In the genomic region with DNA sequence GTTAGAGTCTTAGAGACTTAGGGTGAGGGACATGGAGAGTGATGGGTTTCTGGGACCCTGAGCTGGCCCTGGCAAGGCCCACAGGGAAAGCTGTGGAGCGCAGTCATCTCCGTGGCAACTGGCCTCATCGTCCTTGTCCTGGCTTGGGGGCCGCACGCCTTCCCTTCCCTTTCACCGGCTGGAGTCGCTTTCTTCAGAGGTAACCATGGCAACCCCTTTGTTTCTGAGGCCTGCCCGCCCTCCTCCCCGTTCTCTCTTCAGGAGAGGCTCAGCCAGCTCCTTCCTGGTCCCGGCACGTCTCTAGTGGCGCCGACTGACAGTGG, we compare ENCODE assay signal across 15 cellular contexts.
DNase-seq lines count a peak whose midpoint lies in the region; ATAC-seq and TF ChIP-seq lines count a peak whose summit lies in the region.
"Had no signal": no experiment of that assay in that cellular context is flagged by ENCODE, and none has a peak within 500 bp of the region (broad histone marks: within the 10 kb centered on the region; RNA-seq: fewer than 3 reads in every experiment).

No MANE protein-coding gene starts in this region.

- no peaks in the 10 kb centered on the region for H3K9me3 ChIP-seq in HAP-1

- H3K4me1 Mint-ChIP-seq in stimulated activated naive CD8-positive, alpha-beta T cell treated with anti-CD3 and anti-CD28 coated beads, Interleukin-15, amount 100 ng/mL, for 72 hours: peaks cover 34% of the 10 kb centered on the region

- peak overlapping the region; percentile 91 for H3K27ac ChIP-seq in VCaP

- DNase-seq in Ammon's horn (ENCODE audit: low spot score): peak; percentile 56
- DNase-seq in HAP-1 (ENCODE audit: low spot score in 2 of 2): peak; percentile 62 to 75
- peak; percentile 68 for DNase-seq in iPS-NIHi7 (ENCODE audit: extremely low spot score)
- no peak for DNase-seq in NCI-H345 treated with DMSO at 0.1 percent for 48 hours (lab: John Stamatoyannopoulos, UW; ENCODE audit: unreplicated experiment)
- no peak for DNase-seq in stimulated activated naive CD8-positive, alpha-beta T cell treated with anti-CD3 and anti-CD28 coated beads, Interleukin-15, amount 100 ng/mL, for 72 hours
- DNase-seq: activated B cell treated with CpG ODN at 0.5 μM for 24 hours; activated effector memory CD4-positive, alpha-beta T cell treated with anti-CD3 and anti-CD28 coated beads, Interleukin-2, amount 50 U/mL, for 16 hours; HCEC 1CT; MV-4-11; NCI-H510A had no signal

- in situ Hi-C loops in HAP-1 (cut with MboI; ENCODE audit: low sequenced_read_pairs): no loop called here

- H3K4me3 Mint-ChIP-seq in stimulated activated naive CD8-positive, alpha-beta T cell treated with anti-CD3 and anti-CD28 coated beads, Interleukin-15, amount 100 ng/mL, for 72 hours: no peak overlapping the region
- H3K4me3 Mint-ChIP-seq: activated B cell treated with CpG ODN at 0.5 μM for 24 hours; dendritic cell treated with granulocyte-macrophage colony-stimulating factor and Interleukin-4, amounts not matched to agents 40 ng/mL and 50 ng/mL, for 4 days; natural killer cell treated with Interleukin-12 subunit alpha and Interleukin-12 subunit beta and Interleukin-15 and Interleukin-18, amount 100 ng/mL, for 72 hours had no signal

- H3K27me3 Mint-ChIP-seq in stimulated activated naive CD8-positive, alpha-beta T cell treated with anti-CD3 and anti-CD28 coated beads, Interleukin-15, amount 100 ng/mL, for 72 hours: peaks cover 6% of the 10 kb centered on the region
- H3K27me3 Mint-ChIP-seq: activated B cell treated with CpG ODN at 0.5 μM for 24 hours; natural killer cell treated with Interleukin-12 subunit alpha and Interleukin-12 subunit beta and Interleukin-15 and Interleukin-18, amount 100 ng/mL, for 72 hours had no signal

- H3K27me3 ChIP-seq in HAP-1 (ENCODE audit: low read depth): no peaks in the 10 kb centered on the region

- H3K9me3 Mint-ChIP-seq in stimulated activated naive CD8-positive, alpha-beta T cell treated with anti-CD3 and anti-CD28 coated beads, Interleukin-15, amount 100 ng/mL, for 72 hours: no peaks in the 10 kb centered on the region
- H3K9me3 Mint-ChIP-seq: activated B cell treated with CpG ODN at 0.5 μM for 24 hours; natural killer cell treated with Interleukin-12 subunit alpha and Interleukin-12 subunit beta and Interleukin-15 and Interleukin-18, amount 100 ng/mL, for 72 hours had no signal

- no peak overlapping the region for H3K27ac Mint-ChIP-seq in stimulated activated naive CD8-positive, alpha-beta T cell treated with anti-CD3 and anti-CD28 coated beads, Interleukin-15, amount 100 ng/mL, for 72 hours
- H3K27ac Mint-ChIP-seq: activated B cell treated with CpG ODN at 0.5 μM for 24 hours; dendritic cell treated with granulocyte-macrophage colony-stimulating factor and Interleukin-4, amounts not matched to agents 40 ng/mL and 50 ng/mL, for 4 days; natural killer cell treated with Interleukin-12 subunit alpha and Interleukin-12 subunit beta and Interleukin-15 and Interleukin-18, amount 100 ng/mL, for 72 hours had no signal

- no peak for TF ChIP-seq CTCF in VCaP (conservative IDR thresholded peaks at IDR 0.05)

- peaks cover 13% of the 10 kb centered on the region for H3K4me1 ChIP-seq in HAP-1

- ATAC-seq in HG02610 (IDR thresholded peaks at IDR 0.05; ENCODE audit: unreplicated experiment): no peak
- ATAC-seq in GM21447 (IDR thresholded peaks at IDR 0.05; ENCODE audit: unreplicated experiment): no peak
- no peak for ATAC-seq in stimulated activated naive CD8-positive, alpha-beta T cell treated with anti-CD3 and anti-CD28 coated beads, Interleukin-15, amount 100 ng/mL, for 72 hours
- ATAC-seq: natural killer cell treated with Interleukin-12 subunit alpha and Interleukin-12 subunit beta and Interleukin-15 and Interleukin-18, amount 100 ng/mL, for 72 hours had no signal

- H3K4me3 ChIP-seq in HAP-1: no peak overlapping the region

- H3K36me3 ChIP-seq in HAP-1 (replicated peaks): peaks cover 3% of the 10 kb centered on the region

Comparison
In these comparisons a context has a peak if more than half of its experiments do, and no peak if none do; other contexts are left out.
1. DNase-seq: peak in Ammon's horn (single experiment), HAP-1 (2 of 2) and iPS-NIHi7 (single experiment); none in NCI-H345 treated with DMSO at 0.1 percent for 48 hours (single experiment) and stimulated activated naive CD8-positive, alpha-beta T cell treated with anti-CD3 and anti-CD28 coated beads, Interleukin-15, amount 100 ng/mL, for 72 hours (0 of 2).